ENCODE assay signal across 8 cellular contexts in the genomic region with DNA sequence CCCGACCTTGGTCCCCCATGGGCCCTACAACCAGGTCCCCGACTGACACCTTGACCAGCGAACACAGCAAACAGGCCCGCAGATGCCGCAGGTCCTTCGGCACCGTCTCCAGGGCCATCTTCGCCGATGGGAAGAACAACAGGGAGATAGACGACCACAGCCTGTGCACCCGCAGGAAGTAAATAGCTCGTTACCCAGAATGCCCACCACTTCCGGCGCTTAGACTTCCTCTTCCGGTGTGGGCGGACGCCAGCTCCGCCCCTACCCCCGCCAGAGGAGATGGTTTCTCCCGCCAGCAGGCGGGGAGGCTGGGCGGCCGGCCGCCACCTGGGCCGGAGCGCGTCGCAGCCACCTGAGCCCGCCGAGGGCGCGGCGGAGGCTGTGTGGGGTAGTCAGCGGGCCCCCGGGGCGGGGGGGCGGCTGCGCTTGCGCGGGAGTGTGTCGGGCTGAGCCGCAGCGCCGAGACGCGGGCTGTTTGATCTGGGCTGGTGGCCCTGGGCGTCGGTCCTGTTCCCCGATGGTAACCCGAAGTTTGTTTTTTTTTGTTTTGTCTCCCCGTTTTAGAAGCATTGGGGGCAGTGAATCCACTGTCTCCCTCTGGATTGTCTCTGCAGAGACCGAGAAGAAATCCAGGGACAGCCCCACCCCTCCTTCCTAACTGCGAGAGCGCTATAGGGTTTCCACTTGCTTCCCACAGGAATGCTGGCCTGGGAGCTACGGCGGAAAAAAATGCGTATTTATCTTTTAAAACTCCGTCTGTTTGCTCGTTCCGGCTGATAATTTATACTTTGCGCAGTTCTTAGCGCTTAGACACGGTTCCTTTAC. TPM values are rescaled to one million over a fixed set of nuclear protein-coding genes. Genes with fewer than 3 reads are reported as not detected.
DNase-seq lines count a peak whose midpoint lies in the region; ATAC-seq and TF ChIP-seq lines count a peak whose summit lies in the region.

A gene (minus strand): TSS at position 184 of the 825 bp plus-strand sequence. CDS start 66 bp downstream, at position 118.

- no peaks in the 10 kb centered on the region for H3K27me3 ChIP-seq in smooth muscle cell (ENCODE audit: low read depth)

- in situ Hi-C loops in GM18951 (cut with MboI; ENCODE audit: low sequenced_read_pairs, unreplicated experiment): no loop called here

- peak within 1 kb of the TSS; percentile 96 to 100 (median 99) for H3K27ac Mint-ChIP-seq in immature natural killer cell

- H3K4me3 Mint-ChIP-seq in immature natural killer cell: peak within 1 kb of the TSS; percentile 99 to 100 (median 99)

- H3K4me1 ChIP-seq in smooth muscle cell (ENCODE audit: low read depth): peaks cover 9% of the 10 kb centered on the region

- H2AFZ ChIP-seq in smooth muscle cell (ENCODE audit: low read depth): peak within 1 kb of the TSS; percentile 92

- H3K9me3 Mint-ChIP-seq in immature natural killer cell: no peaks in the 10 kb centered on the region

- H3K9ac ChIP-seq in smooth muscle cell (ENCODE audit: low read depth): peak within 1 kb of the TSS; percentile 80

- peaks cover 14% of the 10 kb centered on the region for H3F3A ChIP-seq in smooth muscle cell (ENCODE audit: low read depth)

- peaks cover 18% of the 10 kb centered on the region for H3K36me3 ChIP-seq in smooth muscle cell (ENCODE audit: low read depth)

- H3K4me2 ChIP-seq in smooth muscle cell: peak within 1 kb of the TSS; percentile 93

- H4K20me1 ChIP-seq in smooth muscle cell (ENCODE audit: low read depth): no peaks in the 10 kb centered on the region

- H3K79me2 ChIP-seq in smooth muscle cell (ENCODE audit: low read depth): peaks cover 22% of the 10 kb centered on the region

- TF ChIP-seq CTCF in WI38 (IDR thresholded peaks at IDR 0.05; ENCODE audit: low read depth, low read length) (no peak), cardiac fibroblast (IDR thresholded peaks at IDR 0.05; ENCODE audit: low read depth, low read length) (no peak), smooth muscle cell (IDR thresholded peaks at IDR 0.05; ENCODE audit: borderline replicate concordance, insufficient read depth, poor library complexity, severe bottlenecking) (no peak)

- H3K27me3 Mint-ChIP-seq in immature natural killer cell (ENCODE audit: low read depth in 3 of 3): peaks cover 10 to 16% (median 11%) of the 10 kb centered on the region in 3 donors

- H3K4me1 Mint-ChIP-seq in immature natural killer cell: peaks cover 41 to 80% of the 10 kb centered on the region in 2 donors

- 1% methylated on average over 60 of the region's 63 CpGs for WGBS in smooth muscle cell (ENCODE audit: low lambda C conversion rate)

- TF ChIP-seq POLR2A in GM18951 (IDR thresholded peaks at IDR 0.05; ENCODE audit: extremely low read depth, insufficient read depth, insufficient read length): peak; percentile 92

- DNase-seq in AG08396 (ENCODE audit: low spot score) (peak; percentile 97), NCI-H2196 treated with DMSO at 0.1 percent for 48 hours (lab: John Stamatoyannopoulos, UW; ENCODE audit: unreplicated experiment) (peak; percentile 88), cardiac fibroblast (ENCODE audit: low read depth in 2 of 2) (peak; percentile 91 to 94), immature natural killer cell (peak; percentile 93 to 94 (median 94)), smooth muscle cell (lab: John Stamatoyannopoulos, UW; ENCODE audit: unreplicated experiment) (peak; percentile 47)

- H3K4me3 ChIP-seq in WI38 (ENCODE audit: low read depth, low read length) (peak within 1 kb of the TSS; percentile 95), cardiac fibroblast (replicated peaks in 1 of 2; ENCODE audit: low read depth in 2 of 2, low read length in 2 of 2) (peak within 1 kb of the TSS; percentile 78 to 97), smooth muscle cell (peak within 1 kb of the TSS; percentile 89)

- peaks cover 16 to 36% (median 25%) of the 10 kb centered on the region in 3 donors for H3K36me3 Mint-ChIP-seq in immature natural killer cell

- ATAC-seq in HG03159 (IDR thresholded peaks at IDR 0.05; ENCODE audit: unreplicated experiment): peak; percentile 90

- peak within 1 kb of the TSS; percentile 80 for H3K27ac ChIP-seq in smooth muscle cell (ENCODE audit: low read depth)

- H3K9me3 ChIP-seq in smooth muscle cell (replicated peaks; ENCODE audit: low read depth): no peaks in the 10 kb centered on the region

RNA-seq across cellular contexts. Expression of the gene that starts here (rescaled TPM):
- 100 to 1,000 TPM; 133 to 170 (median 136) TPM for polyA plus RNA-seq in immature natural killer cell
- 58.5 and 66.1 TPM in 2 replicates for total RNA-seq in smooth muscle cell
- 92.4 and 107 TPM in 2 replicates for polyA plus RNA-seq in smooth muscle cell

Comparison
In these comparisons a context has a peak if more than half of its experiments do, and no peak if none do; other contexts are left out.
1. Peak in every context shown above with its lines: DNase-seq, ATAC-seq, H3K4me3 ChIP-seq and H3K27ac ChIP-seq.
2. DNase-seq: peak in every context shown above with its lines; median percentile 97 in AG08396; 94 in immature natural killer cell; 92 in cardiac fibroblast; 88 in NCI-H2196 treated with DMSO at 0.1 percent for 48 hours; 47 in smooth muscle cell.